Comparison of ENCODE assay signal across 8 cellular contexts in genomic region chr1:15885701-15886612, GRCh38.
DNase-seq lines count a peak whose midpoint lies in the region; ATAC-seq and TF ChIP-seq lines count a peak whose summit lies in the region.

No MANE protein-coding gene starts in this region.

- DNase-seq in NCI-H446 treated with DMSO at 0.1 percent for 48 hours (lab: John Stamatoyannopoulos, UW) (peak; percentile 74), fibroblast of peridontal ligament (ENCODE audit: extremely low read depth) (peak; percentile 93)
- peak; percentile 28 for DNase-seq in activated T-cell treated with anti-CD3 and anti-CD28 coated beads, Interleukin-2, amount 50 U/mL, for 1 hour

- peaks cover 60% of the 10 kb centered on the region for H3K4me1 ChIP-seq in DOHH2 (ENCODE audit: control insufficient read depth, low read length)
- H3K4me1 ChIP-seq in mucosa of stomach (ENCODE audit: control insufficient read depth, insufficient read depth, low read length) = peaks cover 17% of the 10 kb centered on the region
- H3K4me1 ChIP-seq in subcutaneous abdominal adipose tissue (ENCODE audit: control insufficient read depth in 5 of 5, insufficient read depth in 5 of 5, low read length in 5 of 5) = peaks cover 4 to 49% (median 38%) of the 10 kb centered on the region in 5 donors

- H3F3A ChIP-seq in DOHH2 (ENCODE audit: control insufficient read depth, insufficient read depth) = peaks cover 25% of the 10 kb centered on the region

- peaks cover 31% of the 10 kb centered on the region for H4K20me1 ChIP-seq in DOHH2 (ENCODE audit: control insufficient read depth, insufficient read depth, low read depth, low read length)

- no peaks in the 10 kb centered on the region for H3K9me2 ChIP-seq in DOHH2 (replicated peaks; ENCODE audit: control insufficient read depth, low read length)

- H3K4me3 ChIP-seq in DOHH2 (ENCODE audit: low read length) (peak overlapping the region; percentile 49), mucosa of stomach (ENCODE audit: low read length) (peak overlapping the region; percentile 16), subcutaneous abdominal adipose tissue (ENCODE audit: low read depth in 1 of 5, low read length in 5 of 5) (peak overlapping the region; percentile 66 to 74 (median 70))

- H3K9me3 ChIP-seq in DOHH2 (ENCODE audit: control insufficient read depth, insufficient read depth, low read length) (no peaks in the 10 kb centered on the region), mucosa of stomach (ENCODE audit: control insufficient read depth, low read length) (no peaks in the 10 kb centered on the region), subcutaneous abdominal adipose tissue (ENCODE audit: control insufficient read depth in 5 of 5, low read length in 5 of 5) (no peaks in the 10 kb centered on the region)

- peak overlapping the region; percentile 59 for H3K9ac ChIP-seq in mucosa of stomach (ENCODE audit: low read length)
- peak overlapping the region; percentile 53 to 79 (median 62) for H3K9ac ChIP-seq in subcutaneous abdominal adipose tissue (ENCODE audit: low read length in 5 of 5)

- H3K79me2 ChIP-seq in DOHH2 (ENCODE audit: control insufficient read depth, low read length) = peaks cover 100% of the 10 kb centered on the region

- H3K27ac ChIP-seq in DOHH2 (ENCODE audit: low read depth, low read length) (peak overlapping the region; percentile 60), subcutaneous abdominal adipose tissue (ENCODE audit: low read depth, low read length) (peak overlapping the region; percentile 98)

- H3K36me3 ChIP-seq in DOHH2 (ENCODE audit: control insufficient read depth, low read length) (peaks cover 64% of the 10 kb centered on the region), mucosa of stomach (ENCODE audit: control insufficient read depth, insufficient read depth, low read length) (no peaks in the 10 kb centered on the region), subcutaneous abdominal adipose tissue (ENCODE audit: control insufficient read depth in 5 of 5, insufficient read depth in 5 of 5, low read length in 5 of 5) (peaks cover 0 to 5% (median 2%) of the 10 kb centered on the region in 5 donors)

- no peak for TF ChIP-seq CTCF in DOHH2 (IDR thresholded peaks at IDR 0.05; ENCODE audit: low read depth, low read length, poor library complexity, severe bottlenecking)

- ATAC-seq in HG02981 (IDR thresholded peaks at IDR 0.05; ENCODE audit: unreplicated experiment) (peak; percentile 51), HG03442 (IDR thresholded peaks at IDR 0.05; ENCODE audit: unreplicated experiment) (no peak)

- peak overlapping the region; percentile 72 for H3K4me2 ChIP-seq in DOHH2 (ENCODE audit: low read length)

- H3K27me3 ChIP-seq in DOHH2 (ENCODE audit: control insufficient read depth, low read length) (no peaks in the 10 kb centered on the region), mucosa of stomach (ENCODE audit: control insufficient read depth, insufficient read depth, low read length) (no peaks in the 10 kb centered on the region), subcutaneous abdominal adipose tissue (ENCODE audit: control insufficient read depth in 5 of 5, insufficient read depth in 4 of 5, low read length in 5 of 5) (no peaks in the 10 kb centered on the region)

Comparison
In these comparisons a context has a peak if more than half of its experiments do, and no peak if none do; other contexts are left out.
1. H3K4me3 ChIP-seq: peak in every context shown above with its lines; median percentile 70 in subcutaneous abdominal adipose tissue; 49 in DOHH2; 16 in mucosa of stomach.
2. DNase-seq: peak in every context shown above with its lines; median percentile 93 in fibroblast of peridontal ligament; 74 in NCI-H446 treated with DMSO at 0.1 percent for 48 hours; 28 in activated T-cell treated with anti-CD3 and anti-CD28 coated beads, Interleukin-2, amount 50 U/mL, for 1 hour.